In genomic region chr2:120783969-120784372, GRCh38 we compare ENCODE assay signal across 18 cellular contexts. TPM values are rescaled to one million over a fixed set of nuclear protein-coding genes. Genes with fewer than 3 reads are reported as not detected.
"Had no signal": no experiment of that assay in that cellular context is flagged by ENCODE, and none has a peak within 500 bp of the region (broad histone marks: within the 10 kb centered on the region; RNA-seq: fewer than 3 reads in every experiment).

No MANE protein-coding gene starts in this region.

- H3K9me3 Mint-ChIP-seq: activated CD4-positive, alpha-beta T cell treated with anti-CD3 and anti-CD28 coated beads, Interleukin-2, amount 10 ng/mL, durations not matched to agents 24 days and 14 days; activated naive CD4-positive, alpha-beta T cell treated with anti-CD3 and anti-CD28 coated beads, Interleukin-2, amount 10 ng/mL, durations not matched to agents 7 days and 5 days; activated T-helper 17 cell treated with anti-CD3 and anti-CD28 coated beads, Interleukin-2, amount 50 U/mL, for 72 hours; central memory CD8-positive, alpha-beta T cell had no signal

- H3K4me3 ChIP-seq: gastrocnemius medialis, upper lobe of right lung had no signal

- H3K27ac Mint-ChIP-seq: activated CD4-positive, alpha-beta T cell treated with anti-CD3 and anti-CD28 coated beads, Interleukin-2, amount 10 ng/mL, durations not matched to agents 24 days and 14 days; activated naive CD4-positive, alpha-beta T cell treated with anti-CD3 and anti-CD28 coated beads, Interleukin-2, amount 10 ng/mL, durations not matched to agents 7 days and 5 days; activated T-helper 17 cell treated with anti-CD3 and anti-CD28 coated beads, Interleukin-2, amount 50 U/mL, for 72 hours had no signal

- H3K27me3 ChIP-seq: gastrocnemius medialis, upper lobe of right lung had no signal

- ATAC-seq: activated T-helper 17 cell treated with anti-CD3 and anti-CD28 coated beads, Interleukin-2, amount 50 U/mL, for 72 hours; stimulated activated naive CD8-positive, alpha-beta T cell treated with anti-CD3 and anti-CD28 coated beads, Interleukin-15, Interleukin-2, amounts not matched to agents 100 U/mL and 50 U/mL, for 24 hours; upper lobe of right lung had no signal

- H3K27me3 Mint-ChIP-seq: central memory CD8-positive, alpha-beta T cell had no signal

- H3K4me1 Mint-ChIP-seq: activated T-helper 17 cell treated with anti-CD3 and anti-CD28 coated beads, Interleukin-2, amount 50 U/mL, for 72 hours; central memory CD8-positive, alpha-beta T cell had no signal

- H3K36me3 ChIP-seq: gastrocnemius medialis, upper lobe of right lung, WERI-Rb-1 had no signal

- H3K4me3 Mint-ChIP-seq: activated CD4-positive, alpha-beta T cell treated with anti-CD3 and anti-CD28 coated beads, Interleukin-2, amount 10 ng/mL, durations not matched to agents 24 days and 14 days; activated naive CD4-positive, alpha-beta T cell treated with anti-CD3 and anti-CD28 coated beads, Interleukin-2, amount 10 ng/mL, durations not matched to agents 7 days and 5 days; activated T-helper 17 cell treated with anti-CD3 and anti-CD28 coated beads, Interleukin-2, amount 50 U/mL, for 72 hours; central memory CD8-positive, alpha-beta T cell had no signal

- DNase-seq: activated CD8-positive, alpha-beta memory T cell treated with anti-CD3 and anti-CD28 coated beads for 24 hours; activated naive CD4-positive, alpha-beta T cell treated with anti-CD3 and anti-CD28 coated beads, Interleukin-2, amount 10 ng/mL, durations not matched to agents 7 days and 5 days; activated T-cell treated with anti-CD3 and anti-CD28 coated beads for 4 hours; effector memory CD4-positive, alpha-beta T cell; gastrocnemius medialis; kidney; occipital lobe; stimulated activated CD4-positive, alpha-beta T cell treated with anti-CD3 and anti-CD28 coated beads, Interleukin-4, amount 100 ng/mL, for 1 hour; stimulated activated CD8-positive, alpha-beta memory T cell treated with anti-CD3 and anti-CD28 coated beads, Interleukin-4, amount 100 ng/mL, for 48 hours; stimulated activated naive CD8-positive, alpha-beta T cell treated with anti-CD3 and anti-CD28 coated beads, Interleukin-15, Interleukin-2, amounts not matched to agents 100 U/mL and 50 U/mL, for 24 hours; T-helper 9 cell; upper lobe of right lung; WERI-Rb-1 had no signal

- H3K27ac ChIP-seq: epithelial cell of prostate, upper lobe of right lung, WERI-Rb-1 had no signal

- H3K36me3 Mint-ChIP-seq: activated naive CD4-positive, alpha-beta T cell treated with anti-CD3 and anti-CD28 coated beads, Interleukin-2, amount 10 ng/mL, durations not matched to agents 7 days and 5 days had no signal

- H3K9me3 ChIP-seq: gastrocnemius medialis, upper lobe of right lung had no signal

RNA-seq across cellular contexts. Expression of gene GLI2, which starts 48.3 kb away (rescaled TPM):
- total RNA-seq: activated T-helper 17 cell treated with anti-CD3 and anti-CD28 coated beads, Interleukin-2, amount 50 U/mL, for 72 hours; pulmonary artery endothelial cell had no signal
